Comparison of ENCODE assay signal across 7 cellular contexts in the genomic region with DNA sequence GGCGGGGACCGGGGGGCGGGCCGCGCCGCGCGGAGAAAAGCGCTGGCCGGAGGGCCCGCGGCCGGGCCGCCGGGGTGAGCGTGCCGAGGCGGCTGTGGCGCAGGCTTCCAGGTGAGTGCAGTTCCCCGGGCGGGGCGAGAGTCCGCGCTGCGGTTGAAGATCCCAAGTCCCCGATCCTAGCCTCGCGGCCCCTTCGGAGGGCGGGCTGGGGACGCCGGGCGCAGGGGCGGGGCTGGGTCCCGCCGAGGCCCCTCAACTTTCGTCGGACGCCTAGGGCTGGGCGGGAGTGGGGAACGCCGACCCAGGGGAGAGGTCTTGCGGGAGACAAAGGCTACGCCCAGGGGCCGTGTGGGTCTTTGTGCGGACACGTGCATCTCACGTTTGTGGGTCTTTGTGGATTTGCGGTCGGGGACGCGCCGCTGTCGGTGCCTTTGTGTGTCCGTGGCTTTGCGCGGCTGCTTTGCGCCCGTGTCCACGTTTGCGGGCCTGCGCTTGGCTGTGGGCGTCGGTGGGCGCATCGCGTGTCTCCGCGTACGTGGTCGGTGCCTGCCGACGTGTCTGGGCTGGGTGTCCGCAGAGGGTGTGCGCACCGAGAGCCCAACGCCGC. TPM values are rescaled to one million over a fixed set of nuclear protein-coding genes. Genes with fewer than 3 reads are reported as not detected.
DNase-seq lines count a peak whose midpoint lies in the region; ATAC-seq and TF ChIP-seq lines count a peak whose summit lies in the region.

TSS of gene TSKU (plus strand) at position 63 of the 607 bp plus-strand sequence. CDS start 12,261 bp downstream, outside the sequence.

- no peaks in the 10 kb centered on the region for H3K9me3 ChIP-seq in Peyer's patch
- H3K9me3 ChIP-seq in effector memory CD4-positive, alpha-beta T cell (ENCODE audit: control insufficient read depth, low read length): no peaks in the 10 kb centered on the region
- no peaks in the 10 kb centered on the region for H3K9me3 ChIP-seq in muscle layer of duodenum (ENCODE audit: control insufficient read depth in 1 of 2, low read length in 2 of 2)

- TF ChIP-seq CTCF in Peyer's patch (IDR thresholded peaks at IDR 0.05): no peak

- no peak for ATAC-seq in GM18498 (IDR thresholded peaks at IDR 0.05; ENCODE audit: unreplicated experiment)

- H3K36me3 ChIP-seq in Peyer's patch (no peaks in the 10 kb centered on the region), muscle layer of duodenum (ENCODE audit: control insufficient read depth in 1 of 2, insufficient read depth in 2 of 2, low read length in 2 of 2) (no peaks in the 10 kb centered on the region)
- H3K36me3 ChIP-seq in effector memory CD4-positive, alpha-beta T cell (ENCODE audit: control insufficient read depth, insufficient read depth, low read length): no peaks in the 10 kb centered on the region

- peak in 1 of 2 donors; percentile 73 for TF ChIP-seq POLR2A in Peyer's patch (IDR thresholded peaks at IDR 0.05)

- peak within 1 kb of the TSS; percentile 48 to 92 (median 64) for H3K4me3 ChIP-seq in Peyer's patch
- H3K4me3 ChIP-seq in effector memory CD4-positive, alpha-beta T cell (ENCODE audit: insufficient read depth, low read depth, low read length, poor library complexity, severe bottlenecking): peak within 1 kb of the TSS; percentile 63
- peak within 1 kb of the TSS; percentile 71 to 73 for H3K4me3 ChIP-seq in muscle layer of duodenum (ENCODE audit: low read depth in 1 of 2, low read length in 2 of 2)

- H3K27me3 ChIP-seq in Peyer's patch (no peaks in the 10 kb centered on the region), muscle layer of duodenum (ENCODE audit: low read depth, low read length) (no peaks in the 10 kb centered on the region)
- peaks cover 15% of the 10 kb centered on the region for H3K27me3 ChIP-seq in effector memory CD4-positive, alpha-beta T cell (replicated peaks; ENCODE audit: control insufficient read depth, insufficient read depth, low read length, poor library complexity, severe bottlenecking)

- DNase-seq in H4 (ENCODE audit: low spot score) (no peak), Peyer's patch (no peak), NK-92 (lab: John Stamatoyannopoulos, UW; ENCODE audit: unreplicated experiment) (no peak), kidney tubule cell (ENCODE audit: low spot score) (no peak)
- no peak for DNase-seq in effector memory CD4-positive, alpha-beta T cell

- H3K27ac ChIP-seq in Peyer's patch (peak within 1 kb of the TSS; percentile 66 to 96 (median 85)), muscle layer of duodenum (ENCODE audit: low read length) (peak within 1 kb of the TSS; percentile 71)
- no peak within 1 kb of the TSS for H3K27ac ChIP-seq in effector memory CD4-positive, alpha-beta T cell (ENCODE audit: insufficient read depth, low read length, poor library complexity, severe bottlenecking)

- H3K4me1 ChIP-seq in Peyer's patch: peaks cover 3 to 52% (median 10%) of the 10 kb centered on the region in 4 donors
- peaks cover 15% of the 10 kb centered on the region for H3K4me1 ChIP-seq in effector memory CD4-positive, alpha-beta T cell (ENCODE audit: control insufficient read depth, insufficient read depth, low read length, poor library complexity, severe bottlenecking)
- H3K4me1 ChIP-seq in muscle layer of duodenum (ENCODE audit: control insufficient read depth in 1 of 2, insufficient read depth in 2 of 2, low read length in 2 of 2): peaks cover 0 to 4% of the 10 kb centered on the region in 2 donors

RNA-seq across cellular contexts. Expression of gene TSKU, which starts in this region (rescaled TPM):
- total RNA-seq in H4 (2014; rRNA removed; shearing (Covaris generic)): 64.5 and 67.1 TPM in 2 replicates
- total RNA-seq in Peyer's patch: 100 to 1,000 TPM in 2 of 4 donors, 10 to 100 TPM in 2; 27.2 to 152 (median 87.2) TPM
